Comparison of ENCODE assay signal across 9 cellular contexts in the genomic region with DNA sequence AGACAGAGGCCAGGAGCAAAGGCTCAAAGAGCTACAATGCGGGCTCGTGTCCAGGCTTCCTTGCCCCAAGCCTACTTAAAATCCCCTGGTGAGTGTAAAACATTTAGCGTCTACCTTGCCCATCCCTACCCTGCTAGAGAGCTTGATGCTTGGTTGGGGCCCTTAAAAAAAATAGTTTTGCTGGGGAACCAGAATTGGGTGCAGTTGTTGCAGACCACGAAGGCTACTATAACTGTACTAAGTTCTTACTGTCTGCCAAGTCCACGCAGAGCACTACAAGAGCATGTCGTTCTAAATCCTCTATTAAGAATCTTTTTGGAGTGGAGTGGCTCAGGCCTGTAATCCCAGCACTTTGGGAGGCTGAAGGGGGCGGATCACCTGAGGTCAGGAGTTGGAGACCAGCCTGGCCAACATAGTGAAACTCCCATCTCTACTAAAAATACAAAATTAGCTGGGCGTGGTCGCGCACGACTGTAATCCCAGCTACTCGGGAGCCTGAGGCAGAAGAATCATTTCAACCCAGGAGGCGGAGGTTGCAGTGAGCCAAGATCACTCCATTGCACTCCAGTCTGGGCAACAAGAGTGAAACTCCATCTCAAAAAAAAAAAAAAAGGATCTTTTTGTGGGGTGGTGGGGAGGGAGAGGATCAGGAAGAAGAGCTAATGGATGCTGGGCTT. TPM values are rescaled to one million over a fixed set of nuclear protein-coding genes. Genes with fewer than 3 reads are reported as not detected.
"Had no signal": no experiment of that assay in that cellular context is flagged by ENCODE, and none has a peak within 500 bp of the region (broad histone marks: within the 10 kb centered on the region; RNA-seq: fewer than 3 reads in every experiment).

No MANE protein-coding gene starts in this region.

RNA-seq across cellular contexts. Expression of a gene that starts 4.8 kb away (rescaled TPM):
- total RNA-seq: activated CD4-positive, alpha-beta T cell treated with anti-CD3 and anti-CD28 coated beads, Interleukin-2, amount 10 ng/mL, durations not matched to agents 7 days and 5 days; activated CD8-positive, alpha-beta memory T cell treated with anti-CD3 and anti-CD28 coated beads for 36 hours; activated naive CD8-positive, alpha-beta T cell treated with anti-CD3 and anti-CD28 coated beads, Interleukin-2, amount 10 ng/mL, durations not matched to agents 7 days and 5 days; lung microvascular endothelial cell; naive thymus-derived CD8-positive, alpha-beta T cell; omental fat pad; T-helper 2 cell treated with Interferon-gamma antibody and Interleukin-4, amounts not matched to agents 100 ng/mL and 5 ng/mL, for 36 hours had no signal
- polyA plus RNA-seq: naive thymus-derived CD8-positive, alpha-beta T cell; psoas muscle had no signal

RNA-seq across cellular contexts. Expression of a gene that starts 16.2 kb away (rescaled TPM):
- total RNA-seq: activated CD4-positive, alpha-beta T cell treated with anti-CD3 and anti-CD28 coated beads, Interleukin-2, amount 10 ng/mL, durations not matched to agents 7 days and 5 days; activated CD8-positive, alpha-beta memory T cell treated with anti-CD3 and anti-CD28 coated beads for 36 hours; activated naive CD8-positive, alpha-beta T cell treated with anti-CD3 and anti-CD28 coated beads, Interleukin-2, amount 10 ng/mL, durations not matched to agents 7 days and 5 days; fibroblast of lung; lung microvascular endothelial cell; naive thymus-derived CD8-positive, alpha-beta T cell; T-helper 2 cell treated with Interferon-gamma antibody and Interleukin-4, amounts not matched to agents 100 ng/mL and 5 ng/mL, for 36 hours had no signal
- polyA plus RNA-seq: fibroblast of lung; naive thymus-derived CD8-positive, alpha-beta T cell had no signal
